Comparison of ENCODE assay signal across 1 cellular context in the genomic region with DNA sequence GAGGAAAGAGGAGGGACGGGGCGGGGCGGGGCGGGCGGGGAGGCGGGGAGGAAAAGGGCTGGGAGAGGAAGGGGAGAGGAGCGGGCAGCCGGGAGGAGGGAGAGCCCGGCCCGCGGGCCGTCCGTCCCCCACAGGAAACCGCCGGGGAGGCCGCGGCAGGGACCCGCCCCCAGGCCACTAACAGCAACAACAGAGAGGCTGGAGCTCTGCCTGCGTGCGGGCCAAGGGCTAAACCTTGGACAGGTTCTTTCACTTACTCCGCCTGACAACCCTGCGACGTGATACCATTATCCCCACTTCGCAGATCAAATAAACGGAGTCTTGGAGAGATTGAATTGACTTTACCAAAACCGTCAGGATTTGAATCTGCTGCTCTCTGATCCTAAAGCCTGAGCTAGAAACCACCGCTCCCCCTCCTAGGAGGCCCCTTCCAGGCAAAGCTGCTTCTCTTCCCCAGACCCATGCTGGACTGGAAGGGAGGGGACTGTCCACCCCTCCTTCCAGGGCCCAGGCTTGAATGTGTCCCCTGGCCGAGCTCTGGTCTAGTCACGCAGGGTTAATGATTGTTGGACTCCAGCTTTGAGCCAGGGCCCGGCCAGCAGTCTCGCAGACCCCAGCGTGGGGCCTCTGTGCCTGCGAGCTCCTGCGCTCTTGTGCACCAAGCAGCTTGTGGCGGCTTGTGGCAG.
A peak's percentile ranks its signal among the peaks of the same experiment; 100 is the strongest.
TF ChIP-seq lines count a peak whose summit lies in the region.

Gene EVA1B (minus strand): TSS at position 10 of the 686 bp plus-strand sequence. CDS start 608 bp downstream, outside the sequence.

TF ChIP-seq in HepG2, 621 proteins besides CTCF, POLR2A, EP300 and RAD21 (continued from another document and continues in another):
- TF ChIP-seq STAT6 (CRISPR knock-in tag; IDR thresholded peaks at IDR 0.05; ENCODE audit: borderline replicate concordance) = 0 out of 2 replicates have a peak, but pooled peaks have one; percentile 47
- TF ChIP-seq, protein P1, sequence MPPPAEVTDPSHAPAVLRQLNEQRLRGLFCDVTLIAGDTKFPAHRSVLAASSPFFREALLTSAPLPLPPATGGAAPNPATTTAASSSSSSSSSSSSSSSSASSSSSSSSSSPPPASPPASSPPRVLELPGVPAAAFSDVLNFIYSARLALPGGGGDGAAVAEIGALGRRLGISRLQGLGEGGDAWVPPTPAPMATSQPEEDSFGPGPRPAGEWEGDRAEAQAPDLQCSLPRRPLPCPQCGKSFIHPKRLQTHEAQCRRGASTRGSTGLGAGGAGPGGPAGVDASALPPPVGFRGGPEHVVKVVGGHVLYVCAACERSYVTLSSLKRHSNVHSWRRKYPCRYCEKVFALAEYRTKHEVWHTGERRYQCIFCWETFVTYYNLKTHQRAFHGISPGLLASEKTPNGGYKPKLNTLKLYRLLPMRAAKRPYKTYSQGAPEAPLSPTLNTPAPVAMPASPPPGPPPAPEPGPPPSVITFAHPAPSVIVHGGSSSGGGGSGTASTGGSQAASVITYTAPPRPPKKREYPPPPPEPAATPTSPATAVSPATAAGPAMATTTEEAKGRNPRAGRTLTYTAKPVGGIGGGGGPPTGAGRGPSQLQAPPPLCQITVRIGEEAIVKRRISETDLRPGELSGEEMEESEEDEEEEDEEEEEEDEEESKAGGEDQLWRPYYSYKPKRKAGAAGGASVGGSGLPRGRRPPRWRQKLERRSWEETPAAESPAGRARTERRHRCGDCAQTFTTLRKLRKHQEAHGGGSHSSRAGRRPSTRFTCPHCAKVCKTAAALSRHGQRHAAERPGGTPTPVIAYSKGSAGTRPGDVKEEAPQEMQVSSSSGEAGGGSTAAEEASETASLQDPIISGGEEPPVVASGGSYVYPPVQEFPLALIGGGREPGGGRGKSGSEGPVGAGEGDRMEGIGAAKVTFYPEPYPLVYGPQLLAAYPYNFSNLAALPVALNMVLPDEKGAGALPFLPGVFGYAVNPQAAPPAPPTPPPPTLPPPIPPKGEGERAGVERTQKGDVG (CRISPR knock-in tag; IDR thresholded peaks at IDR 0.05; ENCODE audit: borderline replicate concordance) = peak; percentile 74; the same call in 1 of the 2 replicates
- TF ChIP-seq RBM22 (optimal IDR thresholded peaks at IDR 0.05; ENCODE audit: low read length) = peak; percentile 45
- peak; percentile 82; the same call in 1 of the 2 replicates for TF ChIP-seq MEIS1 (CRISPR knock-in tag; IDR thresholded peaks at IDR 0.05; ENCODE audit: borderline replicate concordance)
- peak; percentile 49 for TF ChIP-seq TAF15 (IDR thresholded peaks at IDR 0.05; ENCODE audit: low read depth, low read length, poor library complexity, severe bottlenecking)
- peak; percentile 86 for TF ChIP-seq ZFX (CRISPR knock-in tag; IDR thresholded peaks at IDR 0.05; ENCODE audit: low read depth)
- TF ChIP-seq HCFC1 (IDR thresholded peaks at IDR 0.05; ENCODE audit: low read depth, low read length) = no peak
- peak; percentile 35; the same call in 1 of the 2 replicates for TF ChIP-seq ZNF710 (CRISPR knock-in tag; IDR thresholded peaks at IDR 0.05; ENCODE audit: borderline replicate concordance)
- TF ChIP-seq ZGPAT (CRISPR knock-in tag; IDR thresholded peaks at IDR 0.05) = peak; percentile 82
- peak; percentile 41; the same call in 1 of the 2 replicates for TF ChIP-seq HOXA3 (CRISPR knock-in tag; IDR thresholded peaks at IDR 0.05)
- TF ChIP-seq RFXAP (CRISPR knock-in tag; IDR thresholded peaks at IDR 0.05; ENCODE audit: borderline replicate concordance) = no peak
- TF ChIP-seq ZNF510 (CRISPR knock-in tag; IDR thresholded peaks at IDR 0.05; ENCODE audit: low read depth) = no peak
- TF ChIP-seq ZMAT3 (CRISPR knock-in tag; conservative IDR thresholded peaks at IDR 0.05) = 0 out of 2 replicates have a peak, but pooled peaks have one; percentile 19
- TF ChIP-seq ZNF552 (CRISPR knock-in tag; IDR thresholded peaks at IDR 0.05; ENCODE audit: borderline replicate concordance) = no peak
- TF ChIP-seq GTF3A (CRISPR knock-in tag; conservative IDR thresholded peaks at IDR 0.05) = 0 out of 2 replicates have a peak, but pooled peaks have one; percentile 33
- TF ChIP-seq, protein P2, sequence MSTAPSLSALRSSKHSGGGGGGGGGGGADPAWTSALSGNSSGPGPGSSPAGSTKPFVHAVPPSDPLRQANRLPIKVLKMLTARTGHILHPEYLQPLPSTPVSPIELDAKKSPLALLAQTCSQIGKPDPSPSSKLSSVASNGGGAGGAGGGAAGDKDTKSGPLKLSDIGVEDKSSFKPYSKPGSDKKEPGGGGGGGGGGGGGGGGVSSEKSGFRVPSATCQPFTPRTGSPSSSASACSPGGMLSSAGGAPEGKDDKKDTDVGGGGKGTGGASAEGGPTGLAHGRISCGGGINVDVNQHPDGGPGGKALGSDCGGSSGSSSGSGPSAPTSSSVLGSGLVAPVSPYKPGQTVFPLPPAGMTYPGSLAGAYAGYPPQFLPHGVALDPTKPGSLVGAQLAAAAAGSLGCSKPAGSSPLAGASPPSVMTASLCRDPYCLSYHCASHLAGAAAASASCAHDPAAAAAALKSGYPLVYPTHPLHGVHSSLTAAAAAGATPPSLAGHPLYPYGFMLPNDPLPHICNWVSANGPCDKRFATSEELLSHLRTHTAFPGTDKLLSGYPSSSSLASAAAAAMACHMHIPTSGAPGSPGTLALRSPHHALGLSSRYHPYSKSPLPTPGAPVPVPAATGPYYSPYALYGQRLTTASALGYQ (CRISPR knock-in tag; IDR thresholded peaks at IDR 0.05) = peak; percentile 57; the same call in 1 of the 2 replicates
- TF ChIP-seq CHD4 (IDR thresholded peaks at IDR 0.05; ENCODE audit: borderline replicate concordance, low read length) = peak; percentile 92; the same call in 1 of the 2 replicates
- TF ChIP-seq SALL1 (CRISPR knock-in tag; IDR thresholded peaks at IDR 0.05) = peak; percentile 69; the same call in 1 of the 2 replicates
- peak; percentile 67 for TF ChIP-seq THAP11 (CRISPR knock-in tag; IDR thresholded peaks at IDR 0.05)
- TF ChIP-seq ZNF709 (CRISPR knock-in tag; IDR thresholded peaks at IDR 0.05) = peak; percentile 63; the same call in 1 of the 2 replicates
- TF ChIP-seq ZSCAN21 (CRISPR knock-in tag; IDR thresholded peaks at IDR 0.05; ENCODE audit: borderline replicate concordance) = peak; percentile 52; the same call in 1 of the 2 replicates
- TF ChIP-seq HNRNPLL (IDR thresholded peaks at IDR 0.05; ENCODE audit: low read depth, low read length, poor library complexity, severe bottlenecking) = peak; percentile 48
- no peak for TF ChIP-seq ATRX (CRISPR knock-in tag; IDR thresholded peaks at IDR 0.05; ENCODE audit: borderline replicate concordance)
- TF ChIP-seq POGZ (CRISPR knock-in tag; IDR thresholded peaks at IDR 0.05) = 0 out of 2 replicates have a peak, but pooled peaks have one; percentile 26
- TF ChIP-seq ZNF263 (CRISPR knock-in tag; IDR thresholded peaks at IDR 0.05) = peak; percentile 96
- TF ChIP-seq ARNTL (CRISPR knock-in tag; IDR thresholded peaks at IDR 0.05) = 0 out of 2 replicates have a peak, but pooled peaks have one; percentile 65
- TF ChIP-seq ZFY (CRISPR knock-in tag; IDR thresholded peaks at IDR 0.05) = peak; percentile 75
- TF ChIP-seq NFAT5 (CRISPR knock-in tag; IDR thresholded peaks at IDR 0.05) = no peak
- 0 out of 2 replicates have a peak, but pooled peaks have one; percentile 26 for TF ChIP-seq ZNF784 (CRISPR knock-in tag; IDR thresholded peaks at IDR 0.05; ENCODE audit: borderline replicate concordance)
